In genomic region chr1:89550995-89551394, GRCh38 we compare ENCODE assay signal across 2 cellular contexts.
TF ChIP-seq lines count a peak whose summit lies in the region.

No MANE protein-coding gene starts in this region.

TF ChIP-seq in WTC11, 78 proteins besides CTCF, POLR2A, EP300 and RAD21:
- TF ChIP-seq FOXP1 (CRISPR knock-in tag; IDR thresholded peaks at IDR 0.05; ENCODE audit: borderline replicate concordance) = no peak
- TF ChIP-seq ZNF317 (CRISPR knock-in tag; IDR thresholded peaks at IDR 0.05; ENCODE audit: borderline replicate concordance, low read depth) = no peak
- no peak for TF ChIP-seq ATF1 (CRISPR knock-in tag; IDR thresholded peaks at IDR 0.05)
- no peak for TF ChIP-seq PRRX2 (CRISPR knock-in tag; IDR thresholded peaks at IDR 0.05)
- TF ChIP-seq GABPB1 (CRISPR knock-in tag; IDR thresholded peaks at IDR 0.05) = no peak

TF ChIP-seq in H1, 55 proteins besides CTCF, POLR2A, EP300 and RAD21:
- TF ChIP-seq NANOG (IDR thresholded peaks at IDR 0.05; ENCODE audit: insufficient read depth, low read depth, low read length, poor library complexity, severe bottlenecking) (no peak), FOSL1 (IDR thresholded peaks at IDR 0.05; ENCODE audit: insufficient read depth, low read depth, low read length) (no peak), CBX8 (IDR thresholded peaks at IDR 0.05; ENCODE audit: borderline replicate concordance, low read depth, low read length) (no peak), SP2 (IDR thresholded peaks at IDR 0.05; ENCODE audit: low read length) (no peak), CBX5 (IDR thresholded peaks at IDR 0.05; ENCODE audit: low read depth, low read length) (no peak), GABPA (IDR thresholded peaks at IDR 0.05; ENCODE audit: borderline replicate concordance, insufficient read depth, low read length) (no peak), TAF1 (IDR thresholded peaks at IDR 0.05; ENCODE audit: low read depth, low read length) (no peak), CTBP2 (IDR thresholded peaks at IDR 0.05; ENCODE audit: borderline replicate concordance, insufficient read depth, insufficient read length, low read length) (no peak), SIN3A (conservative IDR thresholded peaks at IDR 0.05 in 1 of 2, IDR thresholded peaks at IDR 0.05 in 1 of 2; ENCODE audit: low read depth in 1 of 2, low read length in 2 of 2) (no peak), EGR1 (IDR thresholded peaks at IDR 0.05; ENCODE audit: borderline replicate concordance, low read depth, low read length) (no peak), KDM1A (IDR thresholded peaks at IDR 0.05; ENCODE audit: borderline replicate concordance, low read length) (no peak), TEAD4 (IDR thresholded peaks at IDR 0.05; ENCODE audit: low read depth, low read length) (no peak), PHF8 (conservative IDR thresholded peaks at IDR 0.05; ENCODE audit: low read depth, low read length) (no peak), ATF2 (IDR thresholded peaks at IDR 0.05; ENCODE audit: low read length) (no peak)
- TF ChIP-seq, protein P1, sequence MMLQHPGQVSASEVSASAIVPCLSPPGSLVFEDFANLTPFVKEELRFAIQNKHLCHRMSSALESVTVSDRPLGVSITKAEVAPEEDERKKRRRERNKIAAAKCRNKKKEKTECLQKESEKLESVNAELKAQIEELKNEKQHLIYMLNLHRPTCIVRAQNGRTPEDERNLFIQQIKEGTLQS (IDR thresholded peaks at IDR 0.05; ENCODE audit: insufficient read depth, low read depth, low read length) = no peak
